In genomic region chr1:15733726-15734226, GRCh38 we compare ENCODE assay signal across 29 cellular contexts. TPM values are rescaled to one million over a fixed set of nuclear protein-coding genes. Genes with fewer than 3 reads are reported as not detected.
"Had no signal": no experiment of that assay in that cellular context is flagged by ENCODE, and none has a peak within 500 bp of the region (broad histone marks: within the 10 kb centered on the region; RNA-seq: fewer than 3 reads in every experiment).

No MANE protein-coding gene starts in this region.

- H3K4me2 ChIP-seq: KMS-11 had no signal

- H3K27ac Mint-ChIP-seq: activated CD8-positive, alpha-beta T cell treated with anti-CD3 and anti-CD28 coated beads, Interleukin-2, amount 10 ng/mL, durations not matched to agents 7 days and 5 days; activated naive CD8-positive, alpha-beta T cell; activated T-helper 1 cell treated with anti-CD3 and anti-CD28 coated beads, Interleukin-12 subunit alpha, Interleukin-12 subunit beta, Interleukin-2, Interleukin-4 antibody, amounts not matched to agents 30 ng/mL and 10 ng/mL and 1 ng/mL, durations not matched to agents 14 hours and 24 hours and 36 hours; T-helper 17 cell; WTC11 had no signal

- H3K4me3 Mint-ChIP-seq: activated CD8-positive, alpha-beta T cell treated with anti-CD3 and anti-CD28 coated beads, Interleukin-2, amount 10 ng/mL, durations not matched to agents 7 days and 5 days; activated naive CD8-positive, alpha-beta T cell; activated T-helper 1 cell treated with anti-CD3 and anti-CD28 coated beads, Interleukin-12 subunit alpha, Interleukin-12 subunit beta, Interleukin-2, Interleukin-4 antibody, amounts not matched to agents 30 ng/mL and 10 ng/mL and 1 ng/mL, durations not matched to agents 14 hours and 24 hours and 36 hours; brain; central memory CD8-positive, alpha-beta T cell; T-helper 17 cell; WTC11 had no signal

- H3K27ac ChIP-seq: KMS-11, Peyer's patch had no signal

- H3K36me3 Mint-ChIP-seq: activated naive CD8-positive, alpha-beta T cell had no signal

- H3K4me1 Mint-ChIP-seq: central memory CD8-positive, alpha-beta T cell; T-helper 17 cell; WTC11 had no signal

- H3K27me3 Mint-ChIP-seq: activated naive CD8-positive, alpha-beta T cell; brain; central memory CD8-positive, alpha-beta T cell; T-helper 17 cell had no signal

- H3K27me3 ChIP-seq: Peyer's patch had no signal

- ATAC-seq: activated CD8-positive, alpha-beta T cell treated with anti-CD3 and anti-CD28 coated beads, Interleukin-2, amount 10 ng/mL, durations not matched to agents 7 days and 5 days; T-helper 17 cell; WTC11 had no signal

- DNase-seq: activated CD4-positive, alpha-beta T cell treated with anti-CD3 and anti-CD28 coated beads for 48 hours; activated CD4-positive, alpha-beta T cell treated with anti-CD3 and anti-CD28 coated beads, Interleukin-2, amount 50 U/mL, for 4 hours; activated CD4-positive, CD25-positive, alpha-beta regulatory T cell treated with anti-CD3 and anti-CD28 coated beads, Interleukin-2, amount 50 U/mL, for 72 hours; activated CD8-positive, alpha-beta memory T cell treated with anti-CD3 and anti-CD28 coated beads, Interleukin-2, amount 50 U/mL, for 48 hours; activated CD8-positive, alpha-beta T cell treated with anti-CD3 and anti-CD28 coated beads, Interleukin-2, amount 10 ng/mL, durations not matched to agents 7 days and 5 days; activated effector memory CD4-positive, alpha-beta T cell treated with Interleukin-2 at 50 U/mL for 16 hours; activated naive CD4-positive, alpha-beta T cell; activated T-cell treated with anti-CD3 and anti-CD28 coated beads, Interleukin-2, amount 50 U/mL, for 1 hour; amygdala; NCI-H1092; NCI-H1930; NCI-H2171; NCI-H226; NCI-H510A treated with DMSO at 0.1 percent for 48 hours; NCI-H69; NK-92 treated with Interleukin-12 subunit alpha and Interleukin-12 subunit beta, amount 100 ng/mL, for 24 hours; OCI-M1; SIG-M5; T-helper 17 cell; T-helper 9 cell had no signal

- H3K4me3 ChIP-seq: Peyer's patch had no signal

- H3K9me3 ChIP-seq: Peyer's patch had no signal

- H3K9me3 Mint-ChIP-seq: activated T-helper 1 cell treated with anti-CD3 and anti-CD28 coated beads, Interleukin-12 subunit alpha, Interleukin-12 subunit beta, Interleukin-2, Interleukin-4 antibody, amounts not matched to agents 30 ng/mL and 10 ng/mL and 1 ng/mL, durations not matched to agents 14 hours and 24 hours and 36 hours; brain; central memory CD8-positive, alpha-beta T cell; WTC11 had no signal

RNA-seq across cellular contexts. Expression of gene TMEM82, which starts 8.5 kb away (rescaled TPM):
- total RNA-seq: activated CD8-positive, alpha-beta T cell treated with anti-CD3 and anti-CD28 coated beads, Interleukin-2, amount 10 ng/mL, durations not matched to agents 7 days and 5 days; activated T-helper 1 cell treated with anti-CD3 and anti-CD28 coated beads, Interleukin-12 subunit alpha, Interleukin-12 subunit beta, Interleukin-2, Interleukin-4 antibody, amounts not matched to agents 30 ng/mL and 10 ng/mL and 1 ng/mL, durations not matched to agents 14 hours and 24 hours and 36 hours; astrocyte; MCF 10A; T-helper 17 cell had no signal

RNA-seq across cellular contexts. Expression of gene FBLIM1, which starts 24.8 kb away (rescaled TPM):
- total RNA-seq: activated CD8-positive, alpha-beta T cell treated with anti-CD3 and anti-CD28 coated beads, Interleukin-2, amount 10 ng/mL, durations not matched to agents 7 days and 5 days; activated T-helper 1 cell treated with anti-CD3 and anti-CD28 coated beads, Interleukin-12 subunit alpha, Interleukin-12 subunit beta, Interleukin-2, Interleukin-4 antibody, amounts not matched to agents 30 ng/mL and 10 ng/mL and 1 ng/mL, durations not matched to agents 14 hours and 24 hours and 36 hours had no signal
